ENCODE assay signal across 1 cellular context in the genomic region with DNA sequence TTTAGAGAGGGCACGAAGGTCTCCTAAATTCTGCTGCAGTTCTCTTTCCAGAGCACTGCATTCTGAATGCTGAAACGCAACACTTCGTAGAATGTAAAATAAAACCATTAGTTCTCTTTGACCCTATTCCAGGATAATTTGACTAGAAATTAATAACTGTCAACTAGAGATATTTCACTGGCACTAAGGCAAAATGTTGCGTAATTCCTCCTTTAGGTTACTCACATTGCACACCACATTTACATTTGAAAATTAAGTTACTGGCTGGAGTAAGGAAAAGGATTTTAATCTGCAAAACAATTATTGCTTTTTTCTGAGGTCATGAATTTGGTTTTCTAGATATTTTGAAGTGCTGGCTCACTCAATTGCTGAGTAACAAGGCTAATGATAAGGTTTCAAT.
TF ChIP-seq lines count a peak whose summit lies in the region.

No MANE protein-coding gene starts in this region.

TF ChIP-seq in H1, 55 proteins besides CTCF, POLR2A, EP300 and RAD21:
- TF ChIP-seq, protein P1, sequence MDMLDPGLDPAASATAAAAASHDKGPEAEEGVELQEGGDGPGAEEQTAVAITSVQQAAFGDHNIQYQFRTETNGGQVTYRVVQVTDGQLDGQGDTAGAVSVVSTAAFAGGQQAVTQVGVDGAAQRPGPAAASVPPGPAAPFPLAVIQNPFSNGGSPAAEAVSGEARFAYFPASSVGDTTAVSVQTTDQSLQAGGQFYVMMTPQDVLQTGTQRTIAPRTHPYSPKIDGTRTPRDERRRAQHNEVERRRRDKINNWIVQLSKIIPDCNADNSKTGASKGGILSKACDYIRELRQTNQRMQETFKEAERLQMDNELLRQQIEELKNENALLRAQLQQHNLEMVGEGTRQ (IDR thresholded peaks at IDR 0.05; ENCODE audit: low read length), result no peak
- TF ChIP-seq TBP (IDR thresholded peaks at IDR 0.05; ENCODE audit: low read depth, low read length), result no peak
- no peak for TF ChIP-seq SIX5 (IDR thresholded peaks at IDR 0.05; ENCODE audit: low read depth, low read length)
- TF ChIP-seq CEBPB (IDR thresholded peaks at IDR 0.05; ENCODE audit: low read depth, low read length), result peak; percentile 85
- no peak for TF ChIP-seq FOSL1 (IDR thresholded peaks at IDR 0.05; ENCODE audit: insufficient read depth, low read depth, low read length)
- no peak for TF ChIP-seq BRCA1 (IDR thresholded peaks at IDR 0.05; ENCODE audit: low read depth, low read length)
- TF ChIP-seq ZNF274 (IDR thresholded peaks at IDR 0.05; ENCODE audit: borderline replicate concordance, extremely low read depth, low read length), result no peak
- TF ChIP-seq, protein P2, sequence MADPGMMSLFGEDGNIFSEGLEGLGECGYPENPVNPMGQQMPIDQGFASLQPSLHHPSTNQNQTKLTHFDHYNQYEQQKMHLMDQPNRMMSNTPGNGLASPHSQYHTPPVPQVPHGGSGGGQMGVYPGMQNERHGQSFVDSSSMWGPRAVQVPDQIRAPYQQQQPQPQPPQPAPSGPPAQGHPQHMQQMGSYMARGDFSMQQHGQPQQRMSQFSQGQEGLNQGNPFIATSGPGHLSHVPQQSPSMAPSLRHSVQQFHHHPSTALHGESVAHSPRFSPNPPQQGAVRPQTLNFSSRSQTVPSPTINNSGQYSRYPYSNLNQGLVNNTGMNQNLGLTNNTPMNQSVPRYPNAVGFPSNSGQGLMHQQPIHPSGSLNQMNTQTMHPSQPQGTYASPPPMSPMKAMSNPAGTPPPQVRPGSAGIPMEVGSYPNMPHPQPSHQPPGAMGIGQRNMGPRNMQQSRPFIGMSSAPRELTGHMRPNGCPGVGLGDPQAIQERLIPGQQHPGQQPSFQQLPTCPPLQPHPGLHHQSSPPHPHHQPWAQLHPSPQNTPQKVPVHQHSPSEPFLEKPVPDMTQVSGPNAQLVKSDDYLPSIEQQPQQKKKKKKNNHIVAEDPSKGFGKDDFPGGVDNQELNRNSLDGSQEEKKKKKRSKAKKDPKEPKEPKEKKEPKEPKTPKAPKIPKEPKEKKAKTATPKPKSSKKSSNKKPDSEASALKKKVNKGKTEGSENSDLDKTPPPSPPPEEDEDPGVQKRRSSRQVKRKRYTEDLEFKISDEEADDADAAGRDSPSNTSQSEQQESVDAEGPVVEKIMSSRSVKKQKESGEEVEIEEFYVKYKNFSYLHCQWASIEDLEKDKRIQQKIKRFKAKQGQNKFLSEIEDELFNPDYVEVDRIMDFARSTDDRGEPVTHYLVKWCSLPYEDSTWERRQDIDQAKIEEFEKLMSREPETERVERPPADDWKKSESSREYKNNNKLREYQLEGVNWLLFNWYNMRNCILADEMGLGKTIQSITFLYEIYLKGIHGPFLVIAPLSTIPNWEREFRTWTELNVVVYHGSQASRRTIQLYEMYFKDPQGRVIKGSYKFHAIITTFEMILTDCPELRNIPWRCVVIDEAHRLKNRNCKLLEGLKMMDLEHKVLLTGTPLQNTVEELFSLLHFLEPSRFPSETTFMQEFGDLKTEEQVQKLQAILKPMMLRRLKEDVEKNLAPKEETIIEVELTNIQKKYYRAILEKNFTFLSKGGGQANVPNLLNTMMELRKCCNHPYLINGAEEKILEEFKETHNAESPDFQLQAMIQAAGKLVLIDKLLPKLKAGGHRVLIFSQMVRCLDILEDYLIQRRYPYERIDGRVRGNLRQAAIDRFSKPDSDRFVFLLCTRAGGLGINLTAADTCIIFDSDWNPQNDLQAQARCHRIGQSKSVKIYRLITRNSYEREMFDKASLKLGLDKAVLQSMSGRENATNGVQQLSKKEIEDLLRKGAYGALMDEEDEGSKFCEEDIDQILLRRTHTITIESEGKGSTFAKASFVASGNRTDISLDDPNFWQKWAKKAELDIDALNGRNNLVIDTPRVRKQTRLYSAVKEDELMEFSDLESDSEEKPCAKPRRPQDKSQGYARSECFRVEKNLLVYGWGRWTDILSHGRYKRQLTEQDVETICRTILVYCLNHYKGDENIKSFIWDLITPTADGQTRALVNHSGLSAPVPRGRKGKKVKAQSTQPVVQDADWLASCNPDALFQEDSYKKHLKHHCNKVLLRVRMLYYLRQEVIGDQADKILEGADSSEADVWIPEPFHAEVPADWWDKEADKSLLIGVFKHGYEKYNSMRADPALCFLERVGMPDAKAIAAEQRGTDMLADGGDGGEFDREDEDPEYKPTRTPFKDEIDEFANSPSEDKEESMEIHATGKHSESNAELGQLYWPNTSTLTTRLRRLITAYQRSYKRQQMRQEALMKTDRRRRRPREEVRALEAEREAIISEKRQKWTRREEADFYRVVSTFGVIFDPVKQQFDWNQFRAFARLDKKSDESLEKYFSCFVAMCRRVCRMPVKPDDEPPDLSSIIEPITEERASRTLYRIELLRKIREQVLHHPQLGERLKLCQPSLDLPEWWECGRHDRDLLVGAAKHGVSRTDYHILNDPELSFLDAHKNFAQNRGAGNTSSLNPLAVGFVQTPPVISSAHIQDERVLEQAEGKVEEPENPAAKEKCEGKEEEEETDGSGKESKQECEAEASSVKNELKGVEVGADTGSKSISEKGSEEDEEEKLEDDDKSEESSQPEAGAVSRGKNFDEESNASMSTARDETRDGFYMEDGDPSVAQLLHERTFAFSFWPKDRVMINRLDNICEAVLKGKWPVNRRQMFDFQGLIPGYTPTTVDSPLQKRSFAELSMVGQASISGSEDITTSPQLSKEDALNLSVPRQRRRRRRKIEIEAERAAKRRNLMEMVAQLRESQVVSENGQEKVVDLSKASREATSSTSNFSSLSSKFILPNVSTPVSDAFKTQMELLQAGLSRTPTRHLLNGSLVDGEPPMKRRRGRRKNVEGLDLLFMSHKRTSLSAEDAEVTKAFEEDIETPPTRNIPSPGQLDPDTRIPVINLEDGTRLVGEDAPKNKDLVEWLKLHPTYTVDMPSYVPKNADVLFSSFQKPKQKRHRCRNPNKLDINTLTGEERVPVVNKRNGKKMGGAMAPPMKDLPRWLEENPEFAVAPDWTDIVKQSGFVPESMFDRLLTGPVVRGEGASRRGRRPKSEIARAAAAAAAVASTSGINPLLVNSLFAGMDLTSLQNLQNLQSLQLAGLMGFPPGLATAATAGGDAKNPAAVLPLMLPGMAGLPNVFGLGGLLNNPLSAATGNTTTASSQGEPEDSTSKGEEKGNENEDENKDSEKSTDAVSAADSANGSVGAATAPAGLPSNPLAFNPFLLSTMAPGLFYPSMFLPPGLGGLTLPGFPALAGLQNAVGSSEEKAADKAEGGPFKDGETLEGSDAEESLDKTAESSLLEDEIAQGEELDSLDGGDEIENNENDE (IDR thresholded peaks at IDR 0.05; ENCODE audit: insufficient replicate concordance, low read length), result no peak
TF ChIP-seq in H1: peak in this region for 1.
